8 cellular contexts compared by ENCODE assay signal in genomic region chr19:49534632-49535385, GRCh38. TPM values are rescaled to one million over a fixed set of nuclear protein-coding genes. Genes with fewer than 3 reads are reported as not detected.
A peak's percentile ranks its signal among the peaks of the same experiment; 100 is the strongest.
DNase-seq lines count a peak whose midpoint lies in the region; ATAC-seq and TF ChIP-seq lines count a peak whose summit lies in the region.

No MANE protein-coding gene starts in this region.

- H3K27me3 ChIP-seq in RWPE2 (ENCODE audit: insufficient read depth, poor library complexity, severe bottlenecking) = no peaks in the 10 kb centered on the region

- H3K4me3 ChIP-seq in RWPE2 (ENCODE audit: severe bottlenecking) = peak overlapping the region; percentile 39
- peak overlapping the region; percentile 56 for H3K4me3 ChIP-seq in epithelial cell of esophagus (ENCODE audit: low read length)

- no peak for TF ChIP-seq CTCF in RWPE2 (IDR thresholded peaks at IDR 0.05; ENCODE audit: poor library complexity, severe bottlenecking)
- no peak for TF ChIP-seq CTCF in epithelial cell of esophagus (IDR thresholded peaks at IDR 0.05; ENCODE audit: insufficient read depth, low read depth, low read length, missing control alignments)

- intact Hi-C loops in activated CD4-positive, alpha-beta T cell treated with anti-CD3 and anti-CD28 coated beads, Interleukin-2, amount 10 ng/mL, durations not matched to agents 24 days and 14 days (cut with micrococcal nuclease) = loop anchor here (1.0 kb wide), 1 partner anchor 8 kb away; no protein-coding TSS in a partner anchor
- intact Hi-C loops in posterior vena cava (cut with DNase I) = no loop called here

- no peaks in the 10 kb centered on the region for H3K9me3 Mint-ChIP-seq in activated CD4-positive, alpha-beta T cell treated with anti-CD3 and anti-CD28 coated beads, Interleukin-2, amount 10 ng/mL, durations not matched to agents 24 days and 14 days
- no peaks in the 10 kb centered on the region for H3K9me3 Mint-ChIP-seq in stimulated activated naive B cell treated with anti-CD40 and anti-IgM and Interleukin-4, amounts not matched to agents 10 μg/mL and 1 μg/mL and 100 μg/mL, for 72 hours

- ATAC-seq in RWPE2 (ENCODE audit: low read depth) = no peak
- no peak for ATAC-seq in stimulated activated naive B cell treated with anti-CD40 and anti-IgM and Interleukin-4, amounts not matched to agents 10 μg/mL and 1 μg/mL and 100 μg/mL, for 72 hours (replicated peaks)

- H3K27ac Mint-ChIP-seq in activated CD4-positive, alpha-beta T cell treated with anti-CD3 and anti-CD28 coated beads, Interleukin-2, amount 10 ng/mL, durations not matched to agents 24 days and 14 days = peak overlapping the region; percentile 81
- H3K27ac Mint-ChIP-seq in stimulated activated naive B cell treated with anti-CD40 and anti-IgM and Interleukin-4, amounts not matched to agents 10 μg/mL and 1 μg/mL and 100 μg/mL, for 72 hours = peak overlapping the region; percentile 45

- no peaks in the 10 kb centered on the region for H3K36me3 Mint-ChIP-seq in activated CD4-positive, alpha-beta T cell treated with anti-CD3 and anti-CD28 coated beads, Interleukin-2, amount 10 ng/mL, durations not matched to agents 24 days and 14 days (ENCODE audit: low read depth)
- no peaks in the 10 kb centered on the region for H3K36me3 Mint-ChIP-seq in stimulated activated naive B cell treated with anti-CD40 and anti-IgM and Interleukin-4, amounts not matched to agents 10 μg/mL and 1 μg/mL and 100 μg/mL, for 72 hours

- peak overlapping the region; percentile 83 for H3K4me3 Mint-ChIP-seq in activated CD4-positive, alpha-beta T cell treated with anti-CD3 and anti-CD28 coated beads, Interleukin-2, amount 10 ng/mL, durations not matched to agents 24 days and 14 days
- peak overlapping the region; percentile 84 to 87 for H3K4me3 Mint-ChIP-seq in stimulated activated naive B cell treated with anti-CD40 and anti-IgM and Interleukin-4, amounts not matched to agents 10 μg/mL and 1 μg/mL and 100 μg/mL, for 72 hours

- no peaks in the 10 kb centered on the region for H3K36me3 ChIP-seq in RWPE2 (ENCODE audit: low read depth)

- H3K4me1 ChIP-seq in RWPE2 (ENCODE audit: insufficient read depth, poor library complexity, severe bottlenecking) = no peaks in the 10 kb centered on the region

- H3K4me1 Mint-ChIP-seq in activated CD4-positive, alpha-beta T cell treated with anti-CD3 and anti-CD28 coated beads, Interleukin-2, amount 10 ng/mL, durations not matched to agents 24 days and 14 days = peaks cover 18% of the 10 kb centered on the region
- H3K4me1 Mint-ChIP-seq in stimulated activated naive B cell treated with anti-CD40 and anti-IgM and Interleukin-4, amounts not matched to agents 10 μg/mL and 1 μg/mL and 100 μg/mL, for 72 hours = peaks cover 20 to 48% of the 10 kb centered on the region in 2 donors

- no peaks in the 10 kb centered on the region for H3K9me3 ChIP-seq in RWPE2 (ENCODE audit: severe bottlenecking)

- peaks cover 2% of the 10 kb centered on the region for H3K27me3 Mint-ChIP-seq in activated CD4-positive, alpha-beta T cell treated with anti-CD3 and anti-CD28 coated beads, Interleukin-2, amount 10 ng/mL, durations not matched to agents 24 days and 14 days
- H3K27me3 Mint-ChIP-seq in stimulated activated naive B cell treated with anti-CD40 and anti-IgM and Interleukin-4, amounts not matched to agents 10 μg/mL and 1 μg/mL and 100 μg/mL, for 72 hours = no peaks in the 10 kb centered on the region

- peak; percentile 70 for DNase-seq in activated CD4-positive, alpha-beta T cell treated with anti-CD3 and anti-CD28 coated beads, Interleukin-2, amount 10 ng/mL, durations not matched to agents 24 days and 14 days
- DNase-seq in activated CD4-positive, alpha-beta T cell treated with anti-CD3 and anti-CD28 coated beads for 1 hour = no peak
- DNase-seq in RWPE2 (ENCODE audit: low spot score) (no peak), epithelial cell of esophagus (ENCODE audit: low read depth) (no peak), islet precursor cell (no peak), NCI-H2081 treated with DMSO at 0.1 percent for 48 hours (lab: John Stamatoyannopoulos, UW) (no peak), posterior vena cava (ENCODE audit: low spot score) (no peak)
- no peak for DNase-seq in stimulated activated naive B cell treated with anti-CD40 and anti-IgM and Interleukin-4, amounts not matched to agents 10 μg/mL and 1 μg/mL and 100 μg/mL, for 72 hours

- H3K27ac ChIP-seq in RWPE2 (ENCODE audit: poor library complexity, severe bottlenecking) = no peak overlapping the region

RNA-seq across cellular contexts. Expression of gene RCN3, which starts 7.0 kb away (rescaled TPM):
- 2.0 and 4.3 TPM in 2 replicates for total RNA-seq in activated CD4-positive, alpha-beta T cell treated with anti-CD3 and anti-CD28 coated beads, Interleukin-2, amount 10 ng/mL, durations not matched to agents 24 days and 14 days
- 100 to 1,000 TPM in 1 of 2 donors, 10 to 100 TPM in 1; 94.0 to 128 TPM for total RNA-seq in posterior vena cava

RNA-seq across cellular contexts. Expression of gene FCGRT, which starts 22.3 kb away (rescaled TPM):
- total RNA-seq in activated CD4-positive, alpha-beta T cell treated with anti-CD3 and anti-CD28 coated beads, Interleukin-2, amount 10 ng/mL, durations not matched to agents 24 days and 14 days = 0.99 and 1.1 TPM in 2 replicates
- 100 to 1,000 TPM; 192 to 304 TPM for total RNA-seq in posterior vena cava

RNA-seq across cellular contexts. Expression of gene RPS11, which starts 38.6 kb away (rescaled TPM):
- total RNA-seq in activated CD4-positive, alpha-beta T cell treated with anti-CD3 and anti-CD28 coated beads, Interleukin-2, amount 10 ng/mL, durations not matched to agents 24 days and 14 days = 2,059 and 2,078 TPM in 2 replicates
- total RNA-seq in posterior vena cava = 1,000 to 10,000 TPM; 1,242 to 1,344 TPM

RNA-seq across cellular contexts. Expression of gene NOSIP, which starts 45.5 kb away (rescaled TPM):
- 66.1 and 68.5 TPM in 2 replicates for total RNA-seq in activated CD4-positive, alpha-beta T cell treated with anti-CD3 and anti-CD28 coated beads, Interleukin-2, amount 10 ng/mL, durations not matched to agents 24 days and 14 days
- 10 to 100 TPM; 35.8 to 36.0 TPM for total RNA-seq in posterior vena cava

RNA-seq across cellular contexts. Expression of gene PRRG2, which starts 46.3 kb away (rescaled TPM):
- total RNA-seq in activated CD4-positive, alpha-beta T cell treated with anti-CD3 and anti-CD28 coated beads, Interleukin-2, amount 10 ng/mL, durations not matched to agents 24 days and 14 days = 0.56 and 1.0 TPM in 2 replicates
- under 1 TPM; 0.46 to 0.52 TPM for total RNA-seq in posterior vena cava

Comparison
In these comparisons a context has a peak if more than half of its experiments do, and no peak if none do; other contexts are left out.
1. RNA of gene RCN3, which starts 7.0 kb away (total RNA-seq): 94.0 to 128 TPM in posterior vena cava; 2.0 to 4.3 TPM in activated CD4-positive, alpha-beta T cell treated with anti-CD3 and anti-CD28 coated beads, Interleukin-2, amount 10 ng/mL, durations not matched to agents 24 days and 14 days; every median in the first group is over 10 times any median in the second.
2. RNA of gene FCGRT, which starts 22.3 kb away (total RNA-seq): 192 to 304 TPM in posterior vena cava; 0.99 to 1.1 TPM in activated CD4-positive, alpha-beta T cell treated with anti-CD3 and anti-CD28 coated beads, Interleukin-2, amount 10 ng/mL, durations not matched to agents 24 days and 14 days; every median in the first group is over 10 times any median in the second.